13 cellular contexts compared by ENCODE assay signal in genomic region chr12:107169200-107169599, GRCh38.
"Had no signal": no experiment of that assay in that cellular context is flagged by ENCODE, and none has a peak within 500 bp of the region (broad histone marks: within the 10 kb centered on the region; RNA-seq: fewer than 3 reads in every experiment).

No MANE protein-coding gene starts in this region.

- ATAC-seq: left lung; naive thymus-derived CD8-positive, alpha-beta T cell; pancreas had no signal

- H3K4me1 ChIP-seq: left lung, pancreas had no signal

- H3K9me3 ChIP-seq: left lung, pancreas had no signal

- H3K4me3 ChIP-seq: left lung, pancreas had no signal

- DNase-seq: activated CD4-positive, CD25-positive, alpha-beta regulatory T cell treated with anti-CD3 and anti-CD28 coated beads, Interleukin-2, amount 50 U/mL, for 72 hours; activated naive CD4-positive, alpha-beta T cell treated with anti-CD3 and anti-CD28 coated beads, Interleukin-2, amount 10 ng/mL, durations not matched to agents 7 days and 5 days; activated T-cell treated with anti-CD3 and anti-CD28 coated beads for 4 hours; erythroblast; islet precursor cell; left lung; naive thymus-derived CD8-positive, alpha-beta T cell; pancreas; stimulated activated CD4-positive, alpha-beta T cell treated with anti-CD3 and anti-CD28 coated beads, Interleukin-12 subunit alpha, Interleukin-12 subunit beta, amount 100 ng/mL, for 4 hours; stimulated activated CD4-positive, alpha-beta T cell treated with anti-CD3 and anti-CD28 coated beads, Interleukin-2, amount 100 ng/mL, for 24 hours; T-helper 9 cell had no signal

- H3K36me3 ChIP-seq: left lung, pancreas had no signal

- H3K27ac ChIP-seq: left lung, pancreas had no signal

- FAIRE-seq: astrocyte, pancreas, urothelium cell line had no signal
